In the genomic region with DNA sequence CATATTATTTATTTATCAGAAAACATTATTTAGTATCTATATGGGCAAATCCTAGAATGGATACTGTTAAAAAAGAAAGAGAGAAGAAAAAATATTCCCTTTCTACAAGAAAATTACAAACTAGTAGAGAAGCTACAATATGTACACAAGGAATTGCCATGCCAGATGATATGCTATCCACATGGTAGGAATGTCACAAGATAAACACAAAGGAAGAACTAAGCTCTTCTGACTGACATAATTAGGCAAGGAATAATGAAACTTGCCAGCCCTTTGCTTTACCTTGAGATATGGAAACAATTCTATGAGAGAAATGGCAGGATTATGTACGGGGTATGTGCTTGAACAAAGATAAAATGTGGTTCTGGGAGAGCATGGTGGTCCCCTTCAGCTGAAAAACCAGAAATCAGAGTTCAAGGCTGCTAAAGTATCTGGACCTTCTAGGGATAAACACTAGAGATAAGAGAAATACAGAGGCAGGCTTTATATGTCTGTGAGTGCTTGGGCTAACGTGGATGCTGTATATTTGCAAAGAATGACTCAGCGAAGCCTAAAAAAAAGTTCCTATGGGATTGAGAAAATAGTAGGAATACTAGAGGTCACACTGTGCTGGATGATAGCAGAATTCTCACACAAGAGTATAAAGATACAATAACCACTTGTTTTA, we compare ENCODE assay signal across 1 cellular context.
TF ChIP-seq lines count a peak whose summit lies in the region.

No MANE protein-coding gene starts in this region.

TF ChIP-seq in HepG2, 621 proteins besides CTCF, POLR2A, EP300 and RAD21 (continued from another document and continues in another):
- TF ChIP-seq, protein P1, sequence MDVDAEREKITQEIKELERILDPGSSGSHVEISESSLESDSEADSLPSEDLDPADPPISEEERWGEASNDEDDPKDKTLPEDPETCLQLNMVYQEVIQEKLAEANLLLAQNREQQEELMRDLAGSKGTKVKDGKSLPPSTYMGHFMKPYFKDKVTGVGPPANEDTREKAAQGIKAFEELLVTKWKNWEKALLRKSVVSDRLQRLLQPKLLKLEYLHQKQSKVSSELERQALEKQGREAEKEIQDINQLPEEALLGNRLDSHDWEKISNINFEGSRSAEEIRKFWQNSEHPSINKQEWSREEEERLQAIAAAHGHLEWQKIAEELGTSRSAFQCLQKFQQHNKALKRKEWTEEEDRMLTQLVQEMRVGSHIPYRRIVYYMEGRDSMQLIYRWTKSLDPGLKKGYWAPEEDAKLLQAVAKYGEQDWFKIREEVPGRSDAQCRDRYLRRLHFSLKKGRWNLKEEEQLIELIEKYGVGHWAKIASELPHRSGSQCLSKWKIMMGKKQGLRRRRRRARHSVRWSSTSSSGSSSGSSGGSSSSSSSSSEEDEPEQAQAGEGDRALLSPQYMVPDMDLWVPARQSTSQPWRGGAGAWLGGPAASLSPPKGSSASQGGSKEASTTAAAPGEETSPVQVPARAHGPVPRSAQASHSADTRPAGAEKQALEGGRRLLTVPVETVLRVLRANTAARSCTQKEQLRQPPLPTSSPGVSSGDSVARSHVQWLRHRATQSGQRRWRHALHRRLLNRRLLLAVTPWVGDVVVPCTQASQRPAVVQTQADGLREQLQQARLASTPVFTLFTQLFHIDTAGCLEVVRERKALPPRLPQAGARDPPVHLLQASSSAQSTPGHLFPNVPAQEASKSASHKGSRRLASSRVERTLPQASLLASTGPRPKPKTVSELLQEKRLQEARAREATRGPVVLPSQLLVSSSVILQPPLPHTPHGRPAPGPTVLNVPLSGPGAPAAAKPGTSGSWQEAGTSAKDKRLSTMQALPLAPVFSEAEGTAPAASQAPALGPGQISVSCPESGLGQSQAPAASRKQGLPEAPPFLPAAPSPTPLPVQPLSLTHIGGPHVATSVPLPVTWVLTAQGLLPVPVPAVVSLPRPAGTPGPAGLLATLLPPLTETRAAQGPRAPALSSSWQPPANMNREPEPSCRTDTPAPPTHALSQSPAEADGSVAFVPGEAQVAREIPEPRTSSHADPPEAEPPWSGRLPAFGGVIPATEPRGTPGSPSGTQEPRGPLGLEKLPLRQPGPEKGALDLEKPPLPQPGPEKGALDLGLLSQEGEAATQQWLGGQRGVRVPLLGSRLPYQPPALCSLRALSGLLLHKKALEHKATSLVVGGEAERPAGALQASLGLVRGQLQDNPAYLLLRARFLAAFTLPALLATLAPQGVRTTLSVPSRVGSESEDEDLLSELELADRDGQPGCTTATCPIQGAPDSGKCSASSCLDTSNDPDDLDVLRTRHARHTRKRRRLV (CRISPR knock-in tag; IDR thresholded peaks at IDR 0.05): no peak
- 0 out of 2 replicates have a peak, but pooled peaks have one; percentile 14 for TF ChIP-seq SOX13 (IDR thresholded peaks at IDR 0.05)
- TF ChIP-seq SOX13 (CRISPR knock-in tag; conservative IDR thresholded peaks at IDR 0.05 in 1 of 2, IDR thresholded peaks at IDR 0.05 in 1 of 2): peak in 1 of 2 experiments; percentile 79; a peak in 2 of 4 replicates
- peak; percentile 93 for TF ChIP-seq ZBTB7B (CRISPR knock-in tag; IDR thresholded peaks at IDR 0.05)
- TF ChIP-seq HNF4A (CRISPR knock-in tag; IDR thresholded peaks at IDR 0.05): peak; percentile 76
- TF ChIP-seq, protein P2, sequence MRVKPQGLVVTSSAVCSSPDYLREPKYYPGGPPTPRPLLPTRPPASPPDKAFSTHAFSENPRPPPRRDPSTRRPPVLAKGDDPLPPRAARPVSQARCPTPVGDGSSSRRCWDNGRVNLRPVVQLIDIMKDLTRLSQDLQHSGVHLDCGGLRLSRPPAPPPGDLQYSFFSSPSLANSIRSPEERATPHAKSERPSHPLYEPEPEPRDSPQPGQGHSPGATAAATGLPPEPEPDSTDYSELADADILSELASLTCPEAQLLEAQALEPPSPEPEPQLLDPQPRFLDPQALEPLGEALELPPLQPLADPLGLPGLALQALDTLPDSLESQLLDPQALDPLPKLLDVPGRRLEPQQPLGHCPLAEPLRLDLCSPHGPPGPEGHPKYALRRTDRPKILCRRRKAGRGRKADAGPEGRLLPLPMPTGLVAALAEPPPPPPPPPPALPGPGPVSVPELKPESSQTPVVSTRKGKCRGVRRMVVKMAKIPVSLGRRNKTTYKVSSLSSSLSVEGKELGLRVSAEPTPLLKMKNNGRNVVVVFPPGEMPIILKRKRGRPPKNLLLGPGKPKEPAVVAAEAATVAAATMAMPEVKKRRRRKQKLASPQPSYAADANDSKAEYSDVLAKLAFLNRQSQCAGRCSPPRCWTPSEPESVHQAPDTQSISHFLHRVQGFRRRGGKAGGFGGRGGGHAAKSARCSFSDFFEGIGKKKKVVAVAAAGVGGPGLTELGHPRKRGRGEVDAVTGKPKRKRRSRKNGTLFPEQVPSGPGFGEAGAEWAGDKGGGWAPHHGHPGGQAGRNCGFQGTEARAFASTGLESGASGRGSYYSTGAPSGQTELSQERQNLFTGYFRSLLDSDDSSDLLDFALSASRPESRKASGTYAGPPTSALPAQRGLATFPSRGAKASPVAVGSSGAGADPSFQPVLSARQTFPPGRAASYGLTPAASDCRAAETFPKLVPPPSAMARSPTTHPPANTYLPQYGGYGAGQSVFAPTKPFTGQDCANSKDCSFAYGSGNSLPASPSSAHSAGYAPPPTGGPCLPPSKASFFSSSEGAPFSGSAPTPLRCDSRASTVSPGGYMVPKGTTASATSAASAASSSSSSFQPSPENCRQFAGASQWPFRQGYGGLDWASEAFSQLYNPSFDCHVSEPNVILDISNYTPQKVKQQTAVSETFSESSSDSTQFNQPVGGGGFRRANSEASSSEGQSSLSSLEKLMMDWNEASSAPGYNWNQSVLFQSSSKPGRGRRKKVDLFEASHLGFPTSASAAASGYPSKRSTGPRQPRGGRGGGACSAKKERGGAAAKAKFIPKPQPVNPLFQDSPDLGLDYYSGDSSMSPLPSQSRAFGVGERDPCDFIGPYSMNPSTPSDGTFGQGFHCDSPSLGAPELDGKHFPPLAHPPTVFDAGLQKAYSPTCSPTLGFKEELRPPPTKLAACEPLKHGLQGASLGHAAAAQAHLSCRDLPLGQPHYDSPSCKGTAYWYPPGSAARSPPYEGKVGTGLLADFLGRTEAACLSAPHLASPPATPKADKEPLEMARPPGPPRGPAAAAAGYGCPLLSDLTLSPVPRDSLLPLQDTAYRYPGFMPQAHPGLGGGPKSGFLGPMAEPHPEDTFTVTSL (CRISPR knock-in tag; IDR thresholded peaks at IDR 0.05; ENCODE audit: borderline replicate concordance): peak; percentile 97; the same call in 1 of the 2 replicates
- peak; percentile 61 for TF ChIP-seq ISL2 (CRISPR knock-in tag; IDR thresholded peaks at IDR 0.05)
- TF ChIP-seq, protein P3, sequence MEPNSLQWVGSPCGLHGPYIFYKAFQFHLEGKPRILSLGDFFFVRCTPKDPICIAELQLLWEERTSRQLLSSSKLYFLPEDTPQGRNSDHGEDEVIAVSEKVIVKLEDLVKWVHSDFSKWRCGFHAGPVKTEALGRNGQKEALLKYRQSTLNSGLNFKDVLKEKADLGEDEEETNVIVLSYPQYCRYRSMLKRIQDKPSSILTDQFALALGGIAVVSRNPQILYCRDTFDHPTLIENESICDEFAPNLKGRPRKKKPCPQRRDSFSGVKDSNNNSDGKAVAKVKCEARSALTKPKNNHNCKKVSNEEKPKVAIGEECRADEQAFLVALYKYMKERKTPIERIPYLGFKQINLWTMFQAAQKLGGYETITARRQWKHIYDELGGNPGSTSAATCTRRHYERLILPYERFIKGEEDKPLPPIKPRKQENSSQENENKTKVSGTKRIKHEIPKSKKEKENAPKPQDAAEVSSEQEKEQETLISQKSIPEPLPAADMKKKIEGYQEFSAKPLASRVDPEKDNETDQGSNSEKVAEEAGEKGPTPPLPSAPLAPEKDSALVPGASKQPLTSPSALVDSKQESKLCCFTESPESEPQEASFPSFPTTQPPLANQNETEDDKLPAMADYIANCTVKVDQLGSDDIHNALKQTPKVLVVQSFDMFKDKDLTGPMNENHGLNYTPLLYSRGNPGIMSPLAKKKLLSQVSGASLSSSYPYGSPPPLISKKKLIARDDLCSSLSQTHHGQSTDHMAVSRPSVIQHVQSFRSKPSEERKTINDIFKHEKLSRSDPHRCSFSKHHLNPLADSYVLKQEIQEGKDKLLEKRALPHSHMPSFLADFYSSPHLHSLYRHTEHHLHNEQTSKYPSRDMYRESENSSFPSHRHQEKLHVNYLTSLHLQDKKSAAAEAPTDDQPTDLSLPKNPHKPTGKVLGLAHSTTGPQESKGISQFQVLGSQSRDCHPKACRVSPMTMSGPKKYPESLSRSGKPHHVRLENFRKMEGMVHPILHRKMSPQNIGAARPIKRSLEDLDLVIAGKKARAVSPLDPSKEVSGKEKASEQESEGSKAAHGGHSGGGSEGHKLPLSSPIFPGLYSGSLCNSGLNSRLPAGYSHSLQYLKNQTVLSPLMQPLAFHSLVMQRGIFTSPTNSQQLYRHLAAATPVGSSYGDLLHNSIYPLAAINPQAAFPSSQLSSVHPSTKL (CRISPR knock-in tag; IDR thresholded peaks at IDR 0.05): peak; percentile 95
- TF ChIP-seq HNRNPK (IDR thresholded peaks at IDR 0.05; ENCODE audit: low read depth, low read length, poor library complexity, severe bottlenecking): no peak
- peak; percentile 69 for TF ChIP-seq NFE2 (CRISPR knock-in tag; IDR thresholded peaks at IDR 0.05)
- no peak for TF ChIP-seq ZNF446 (CRISPR knock-in tag; IDR thresholded peaks at IDR 0.05)
- TF ChIP-seq ZFP36L2 (CRISPR knock-in tag; IDR thresholded peaks at IDR 0.05): no peak
- TF ChIP-seq SAP130 (CRISPR knock-in tag; IDR thresholded peaks at IDR 0.05; ENCODE audit: low read depth): 0 out of 2 replicates have a peak, but pooled peaks have one; percentile 19
- TF ChIP-seq SNRNP70 (IDR thresholded peaks at IDR 0.05; ENCODE audit: low read depth, low read length): no peak
- peak; percentile 35; the same call in 1 of the 2 replicates for TF ChIP-seq FOXK1 (CRISPR knock-in tag; IDR thresholded peaks at IDR 0.05; ENCODE audit: borderline replicate concordance, low read depth)
- peak; percentile 50; the same call in 1 of the 2 replicates for TF ChIP-seq TBX2 (CRISPR knock-in tag; IDR thresholded peaks at IDR 0.05; ENCODE audit: borderline replicate concordance)
- TF ChIP-seq TEAD3 (CRISPR knock-in tag; optimal IDR thresholded peaks at IDR 0.05; ENCODE audit: borderline replicate concordance): peak; percentile 48
- TF ChIP-seq NFKB2 (CRISPR knock-in tag; IDR thresholded peaks at IDR 0.05; ENCODE audit: borderline replicate concordance): no peak
- TF ChIP-seq, protein P4, sequence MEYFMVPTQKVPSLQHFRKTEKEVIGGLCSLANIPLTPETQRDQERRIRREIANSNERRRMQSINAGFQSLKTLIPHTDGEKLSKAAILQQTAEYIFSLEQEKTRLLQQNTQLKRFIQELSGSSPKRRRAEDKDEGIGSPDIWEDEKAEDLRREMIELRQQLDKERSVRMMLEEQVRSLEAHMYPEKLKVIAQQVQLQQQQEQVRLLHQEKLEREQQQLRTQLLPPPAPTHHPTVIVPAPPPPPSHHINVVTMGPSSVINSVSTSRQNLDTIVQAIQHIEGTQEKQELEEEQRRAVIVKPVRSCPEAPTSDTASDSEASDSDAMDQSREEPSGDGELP (IDR thresholded peaks at IDR 0.05; ENCODE audit: borderline replicate concordance, low read depth): peak; percentile 63; the same call in 1 of the 2 replicates
- TF ChIP-seq FOXO1 (CRISPR knock-in tag; IDR thresholded peaks at IDR 0.05): peak; percentile 37; the same call in 1 of the 2 replicates
- TF ChIP-seq NR2C2 (CRISPR knock-in tag; IDR thresholded peaks at IDR 0.05; ENCODE audit: borderline replicate concordance): peak; percentile 39; the same call in 1 of the 2 replicates
- no peak for TF ChIP-seq ZNF34 (CRISPR knock-in tag; IDR thresholded peaks at IDR 0.05; ENCODE audit: borderline replicate concordance)
- peak; percentile 83 for TF ChIP-seq GATAD2A (CRISPR knock-in tag; IDR thresholded peaks at IDR 0.05)
- TF ChIP-seq, protein P5, sequence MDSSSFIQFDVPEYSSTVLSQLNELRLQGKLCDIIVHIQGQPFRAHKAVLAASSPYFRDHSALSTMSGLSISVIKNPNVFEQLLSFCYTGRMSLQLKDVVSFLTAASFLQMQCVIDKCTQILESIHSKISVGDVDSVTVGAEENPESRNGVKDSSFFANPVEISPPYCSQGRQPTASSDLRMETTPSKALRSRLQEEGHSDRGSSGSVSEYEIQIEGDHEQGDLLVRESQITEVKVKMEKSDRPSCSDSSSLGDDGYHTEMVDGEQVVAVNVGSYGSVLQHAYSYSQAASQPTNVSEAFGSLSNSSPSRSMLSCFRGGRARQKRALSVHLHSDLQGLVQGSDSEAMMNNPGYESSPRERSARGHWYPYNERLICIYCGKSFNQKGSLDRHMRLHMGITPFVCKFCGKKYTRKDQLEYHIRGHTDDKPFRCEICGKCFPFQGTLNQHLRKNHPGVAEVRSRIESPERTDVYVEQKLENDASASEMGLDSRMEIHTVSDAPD (CRISPR knock-in tag; IDR thresholded peaks at IDR 0.05): 0 out of 2 replicates have a peak, but pooled peaks have one; percentile 18
- no peak for TF ChIP-seq SRY (CRISPR knock-in tag; IDR thresholded peaks at IDR 0.05)
- TF ChIP-seq, protein P6, sequence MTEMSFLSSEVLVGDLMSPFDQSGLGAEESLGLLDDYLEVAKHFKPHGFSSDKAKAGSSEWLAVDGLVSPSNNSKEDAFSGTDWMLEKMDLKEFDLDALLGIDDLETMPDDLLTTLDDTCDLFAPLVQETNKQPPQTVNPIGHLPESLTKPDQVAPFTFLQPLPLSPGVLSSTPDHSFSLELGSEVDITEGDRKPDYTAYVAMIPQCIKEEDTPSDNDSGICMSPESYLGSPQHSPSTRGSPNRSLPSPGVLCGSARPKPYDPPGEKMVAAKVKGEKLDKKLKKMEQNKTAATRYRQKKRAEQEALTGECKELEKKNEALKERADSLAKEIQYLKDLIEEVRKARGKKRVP (CRISPR knock-in tag; IDR thresholded peaks at IDR 0.05): 0 out of 4 replicates have a peak, but pooled peaks of 1 of the 2 experiments have one; percentile 20
- TF ChIP-seq ZNF317 (CRISPR knock-in tag; IDR thresholded peaks at IDR 0.05): 0 out of 2 replicates have a peak, but pooled peaks have one; percentile 26
- TF ChIP-seq, protein P7, sequence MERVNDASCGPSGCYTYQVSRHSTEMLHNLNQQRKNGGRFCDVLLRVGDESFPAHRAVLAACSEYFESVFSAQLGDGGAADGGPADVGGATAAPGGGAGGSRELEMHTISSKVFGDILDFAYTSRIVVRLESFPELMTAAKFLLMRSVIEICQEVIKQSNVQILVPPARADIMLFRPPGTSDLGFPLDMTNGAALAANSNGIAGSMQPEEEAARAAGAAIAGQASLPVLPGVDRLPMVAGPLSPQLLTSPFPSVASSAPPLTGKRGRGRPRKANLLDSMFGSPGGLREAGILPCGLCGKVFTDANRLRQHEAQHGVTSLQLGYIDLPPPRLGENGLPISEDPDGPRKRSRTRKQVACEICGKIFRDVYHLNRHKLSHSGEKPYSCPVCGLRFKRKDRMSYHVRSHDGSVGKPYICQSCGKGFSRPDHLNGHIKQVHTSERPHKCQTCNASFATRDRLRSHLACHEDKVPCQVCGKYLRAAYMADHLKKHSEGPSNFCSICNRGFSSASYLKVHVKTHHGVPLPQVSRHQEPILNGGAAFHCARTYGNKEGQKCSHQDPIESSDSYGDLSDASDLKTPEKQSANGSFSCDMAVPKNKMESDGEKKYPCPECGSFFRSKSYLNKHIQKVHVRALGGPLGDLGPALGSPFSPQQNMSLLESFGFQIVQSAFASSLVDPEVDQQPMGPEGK (CRISPR knock-in tag; IDR thresholded peaks at IDR 0.05): no peak
- peak; percentile 76 for TF ChIP-seq POGZ (CRISPR knock-in tag; IDR thresholded peaks at IDR 0.05)
- TF ChIP-seq PHB2 (IDR thresholded peaks at IDR 0.05; ENCODE audit: partially characterized antibody): no peak
